ENCODE assay signal across 17 cellular contexts in genomic region chr3:134666466-134666865, GRCh38. TPM values are rescaled to one million over a fixed set of nuclear protein-coding genes. Genes with fewer than 3 reads are reported as not detected.
DNase-seq lines count a peak whose midpoint lies in the region; ATAC-seq lines count a peak whose summit lies in the region.
"Had no signal": no experiment of that assay in that cellular context is flagged by ENCODE, and none has a peak within 500 bp of the region (broad histone marks: within the 10 kb centered on the region; RNA-seq: fewer than 3 reads in every experiment).

No MANE protein-coding gene starts in this region.

- DNase-seq in EL (peak; percentile 76), LHCN-M2 (ENCODE audit: low read depth) (peak; percentile 51), amniotic epithelial cell (ENCODE audit: low read depth) (peak; percentile 31), kidney tubule cell (ENCODE audit: low spot score) (peak; percentile 85), NCI-H1930 (lab: John Stamatoyannopoulos, UW) (no peak), NCI-H2107 treated with DMSO at 0.1 percent for 48 hours (lab: John Stamatoyannopoulos, UW; ENCODE audit: unreplicated experiment) (no peak), NCI-H1092 treated with DMSO at 0.1 percent for 48 hours (lab: John Stamatoyannopoulos, UW) (no peak)
- DNase-seq: activated CD4-positive, alpha-beta memory T cell treated with anti-CD3 and anti-CD28 coated beads, Interleukin-2, amount 10 ng/mL, durations not matched to agents 7 days and 5 days; caudate nucleus; hippocampal formation; naive thymus-derived CD8-positive, alpha-beta T cell; NCI-H2029; NCI-H748 treated with DMSO at 0.1 percent for 48 hours; right cardiac atrium had no signal

- no peak for ATAC-seq in GM18870 (IDR thresholded peaks at IDR 0.05; ENCODE audit: unreplicated experiment)
- ATAC-seq: naive thymus-derived CD8-positive, alpha-beta T cell had no signal

RNA-seq across cellular contexts. Expression of gene KY, which starts 15.6 kb away (rescaled TPM):
- not detected in 2 replicates for total RNA-seq in LHCN-M2 (2014; rRNA removed)
- polyA plus RNA-seq in LHCN-M2 (2012), result not detected
- total RNA-seq: activated CD4-positive, alpha-beta memory T cell treated with anti-CD3 and anti-CD28 coated beads, Interleukin-2, amount 10 ng/mL, durations not matched to agents 7 days and 5 days; naive thymus-derived CD8-positive, alpha-beta T cell had no signal
- polyA plus RNA-seq: IgD-negative memory B cell; liver; naive thymus-derived CD8-positive, alpha-beta T cell had no signal

Comparison
In these comparisons a context has a peak if more than half of its experiments do, and no peak if none do; other contexts are left out.
1. DNase-seq: peak in EL (single experiment), LHCN-M2 (single experiment), amniotic epithelial cell (single experiment) and kidney tubule cell (single experiment); none in NCI-H1930 (0 of 2), NCI-H2107 treated with DMSO at 0.1 percent for 48 hours (single experiment) and NCI-H1092 treated with DMSO at 0.1 percent for 48 hours (single experiment).